In the genomic region with DNA sequence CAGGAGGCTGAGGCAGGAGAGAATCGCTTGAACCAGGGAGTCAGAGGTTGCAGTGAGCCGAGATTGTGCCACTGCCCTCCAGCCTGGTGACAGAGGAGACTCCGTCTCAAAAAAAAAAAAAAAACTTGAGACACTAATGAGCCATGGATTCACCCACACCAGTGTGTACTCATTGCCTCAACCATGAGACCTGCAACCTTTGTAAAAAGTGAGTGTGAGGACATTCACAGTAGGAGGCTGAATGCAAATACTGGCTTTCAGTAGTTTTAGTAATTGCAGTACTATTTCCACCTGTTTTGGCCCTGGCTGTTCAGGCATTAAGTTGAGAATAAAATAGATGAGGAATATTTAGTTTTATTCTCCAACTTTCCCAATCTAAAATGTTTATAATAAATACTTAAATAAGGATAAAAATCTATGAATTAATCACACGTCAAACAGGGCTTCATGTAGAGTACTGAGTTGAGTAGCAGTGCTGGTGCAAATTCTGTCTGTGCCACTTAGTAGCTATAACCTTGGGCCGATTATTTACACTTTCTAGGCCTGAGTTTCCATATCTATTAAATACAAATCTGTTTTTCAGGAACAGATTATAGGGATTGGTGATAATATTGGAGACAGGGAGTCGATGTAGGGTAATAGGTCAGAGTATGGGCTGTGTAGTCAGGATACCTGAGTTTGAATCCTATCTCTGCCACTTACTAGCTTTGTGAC, we compare ENCODE assay signal across 27 cellular contexts.
DNase-seq lines count a peak whose midpoint lies in the region; ATAC-seq, FAIRE-seq and TF ChIP-seq lines count a peak whose summit lies in the region.
"Had no signal": no experiment of that assay in that cellular context is flagged by ENCODE, and none has a peak within 500 bp of the region (broad histone marks: within the 10 kb centered on the region; RNA-seq: fewer than 3 reads in every experiment).

No MANE protein-coding gene starts in this region.

- H3K27ac Mint-ChIP-seq in progenitor cell of endocrine pancreas, result peak overlapping the region; percentile 75
- H3K27ac Mint-ChIP-seq: activated CD8-positive, alpha-beta memory T cell treated with anti-CD3 and anti-CD28 coated beads, Interleukin-2, amount 10 ng/mL, durations not matched to agents 7 days and 5 days; neural progenitor cell had no signal

- H3K9me3 Mint-ChIP-seq in progenitor cell of endocrine pancreas (ENCODE audit: low read depth), result no peaks in the 10 kb centered on the region
- H3K9me3 Mint-ChIP-seq: neural progenitor cell had no signal

- no peak overlapping the region for H2AFZ ChIP-seq in GM12878 (ENCODE audit: control insufficient read depth, low read depth, low read length)
- H2AFZ ChIP-seq: neural progenitor cell had no signal

- H4K20me1 ChIP-seq in GM12878 (ENCODE audit: control insufficient read depth, insufficient read depth), result no peaks in the 10 kb centered on the region

- peaks cover 63% of the 10 kb centered on the region for H3K4me1 Mint-ChIP-seq in progenitor cell of endocrine pancreas (ENCODE audit: low read depth)
- H3K4me1 Mint-ChIP-seq: activated CD8-positive, alpha-beta memory T cell treated with anti-CD3 and anti-CD28 coated beads, Interleukin-2, amount 10 ng/mL, durations not matched to agents 7 days and 5 days had no signal

- no peak overlapping the region for H3K9ac ChIP-seq in GM12878 (ENCODE audit: control insufficient read depth, insufficient read depth, low read length)
- H3K9ac ChIP-seq: neural progenitor cell had no signal

- H3K27me3 Mint-ChIP-seq in progenitor cell of endocrine pancreas, result no peaks in the 10 kb centered on the region
- H3K27me3 Mint-ChIP-seq: activated CD8-positive, alpha-beta memory T cell treated with anti-CD3 and anti-CD28 coated beads, Interleukin-2, amount 10 ng/mL, durations not matched to agents 7 days and 5 days had no signal

- no peak for DNase-seq in GM12892 (ENCODE audit: insufficient read length)
- no peak for DNase-seq in GM12878 (ENCODE audit: low read depth, low spot score)
- no peak for DNase-seq in progenitor cell of endocrine pancreas (ENCODE audit: low spot score, unreplicated experiment)
- no peak for DNase-seq in NCI-H748 (lab: John Stamatoyannopoulos, UW; ENCODE audit: unreplicated experiment)
- DNase-seq in inferior parietal cortex (ENCODE audit: extremely low spot score), result no peak
- DNase-seq: activated CD4-positive, alpha-beta T cell treated with anti-CD3 and anti-CD28 coated beads, Interleukin-2, amount 50 U/mL, for 1 hour; activated CD8-positive, alpha-beta memory T cell treated with anti-CD3 and anti-CD28 coated beads, Interleukin-2, amount 10 ng/mL, durations not matched to agents 7 days and 5 days; activated naive CD4-positive, alpha-beta T cell treated with anti-CD3 and anti-CD28 coated beads, Interleukin-2, amount 50 U/mL, for 16 hours; anterior cingulate cortex; C1 segment of cervical spinal cord; Calu3; central memory CD4-positive, alpha-beta T cell; dermis blood vessel endothelial cell; HCEC 1CT; KBM-7; kidney glomerular epithelial cell; MM.1S; NCI-H1417 treated with DMSO at 0.1 percent for 48 hours; NCI-H2107; stimulated activated CD4-positive, alpha-beta T cell treated with anti-CD3 and anti-CD28 coated beads, Interleukin-2, amount 100 ng/mL, for 24 hours had no signal

- no peak for TF ChIP-seq RAD21 in GM12878 (IDR thresholded peaks at IDR 0.05; ENCODE audit: insufficient read depth, low read depth, low read length)

- peaks cover 12% of the 10 kb centered on the region for H3K4me1 ChIP-seq in GM12878 (ENCODE audit: control insufficient read depth, insufficient read depth, low read length)
- H3K4me1 ChIP-seq: prostate gland had no signal

- no peaks in the 10 kb centered on the region; a peak in 2 of 4 replicates for H3K36me3 ChIP-seq in GM12878 (ENCODE audit: control insufficient read depth in 2 of 2, insufficient read depth in 2 of 2, low read length in 1 of 2)
- H3K36me3 ChIP-seq: neural progenitor cell, prostate gland had no signal

- in situ Hi-C loops in GM12878 (cut with MboI), result no loop called here

- WGBS in GM12878 (ENCODE audit: insufficient coverage, insufficient replicate concordance, low lambda C conversion rate, missing lambda C conversion rate), result 89% methylated on average over 5 of the region's 6 CpGs

- BruUV-seq in GM12878 (replicated peaks; lab: Mats Ljungman, UMichigan), result no TSS peak

- TF ChIP-seq CTCF in GM12878 (IDR thresholded peaks at IDR 0.05 in 2 of 3, conservative IDR thresholded peaks at IDR 0.05 in 1 of 3; ENCODE audit: control insufficient read depth in 2 of 3, extremely low read depth in 1 of 3, insufficient read depth in 1 of 3, low read depth in 3 of 3, low read length in 3 of 3) (no peak), progenitor cell of endocrine pancreas (IDR thresholded peaks at IDR 0.05; ENCODE audit: unreplicated experiment) (no peak)

- CTCF ChIA-PET in GM12878 (lab: Yijun Ruan, JAX), result interaction anchor here (0.7 to 6.8 kb wide), 5 partner anchors 70 to 148 kb away, joined by 3 to 50 read pairs (median 3); no protein-coding TSS in a partner anchor

- intact Hi-C loops in GM12878 (cut with micrococcal nuclease; ENCODE audit: unreplicated experiment), result no loop called here

- TF ChIP-seq EP300 in GM12878 (IDR thresholded peaks at IDR 0.05; ENCODE audit: borderline replicate concordance in 1 of 2, control insufficient read depth in 1 of 2, low read depth in 2 of 2, low read length in 2 of 2), result no peak

- POLR2A ChIA-PET in GM12878 (lab: Charles Lee), result no interaction called here

- no peak overlapping the region for H3K4me3 Mint-ChIP-seq in progenitor cell of endocrine pancreas (ENCODE audit: low read depth)
- H3K4me3 Mint-ChIP-seq: activated CD8-positive, alpha-beta memory T cell treated with anti-CD3 and anti-CD28 coated beads, Interleukin-2, amount 10 ng/mL, durations not matched to agents 7 days and 5 days; neural progenitor cell had no signal

- ATAC-seq in HG02885 (IDR thresholded peaks at IDR 0.05; ENCODE audit: poor library complexity, unreplicated experiment) (peak; percentile 39), GM12878 (peak; percentile 11; the same call in 1 of the 3 replicates), HG03565 (IDR thresholded peaks at IDR 0.05; ENCODE audit: unreplicated experiment) (no peak)
- ATAC-seq: activated CD8-positive, alpha-beta memory T cell treated with anti-CD3 and anti-CD28 coated beads, Interleukin-2, amount 10 ng/mL, durations not matched to agents 7 days and 5 days had no signal

- RAD21 ChIA-PET in GM12878 (lab: Charles Lee; ENCODE audit: unreplicated experiment), result interaction anchor here (0.7 to 2.9 kb wide), 4 partner anchors 31 to 179 kb away, joined by 3 to 15 read pairs (median 9); no protein-coding TSS in a partner anchor

- SMC1A ChIA-PET in GM12878 (lab: Charles Lee; ENCODE audit: uncharacterized antibody, unreplicated experiment), result interaction anchor here (0.6 to 6.7 kb wide), 11 partner anchors 9 to 89 kb away, joined by 3 to 69 read pairs (median 6); partner anchors contain the start of gene PPP2R1B

- no peak overlapping the region for H3K4me2 ChIP-seq in GM12878 (ENCODE audit: control insufficient read depth, insufficient read depth)
- H3K4me2 ChIP-seq: neural progenitor cell, smooth muscle cell had no signal

- peaks cover 15% of the 10 kb centered on the region for H3K36me3 Mint-ChIP-seq in progenitor cell of endocrine pancreas (ENCODE audit: insufficient read depth)

- no peak for TF ChIP-seq POLR2A in GM12892 (IDR thresholded peaks at IDR 0.05; ENCODE audit: low read depth, low read length)
- TF ChIP-seq POLR2A in GM12878 (IDR thresholded peaks at IDR 0.05; ENCODE audit: low read depth, low read length), result no peak

- no peak overlapping the region for H3K4me3 ChIP-seq in GM12878
- H3K4me3 ChIP-seq: neural progenitor cell, prostate gland, smooth muscle cell, suprapubic skin had no signal

- H3K9me3 ChIP-seq in GM12878 (replicated peaks; ENCODE audit: control insufficient read depth, insufficient read depth, low read length), result no peaks in the 10 kb centered on the region
- H3K9me3 ChIP-seq: prostate gland, suprapubic skin had no signal

- peak; percentile 56 for FAIRE-seq in GM12892 (lab: Jason Lieb, UNC)
- no peak for FAIRE-seq in GM12878 (lab: Jason Lieb, UNC)
- FAIRE-seq: GM12891 had no signal

- H3K27me3 ChIP-seq in GM12878 (replicated peaks in 1 of 2; ENCODE audit: control insufficient read depth in 2 of 2, insufficient read depth in 2 of 2, low read length in 1 of 2), result no peaks in the 10 kb centered on the region
- H3K27me3 ChIP-seq: neural progenitor cell, suprapubic skin had no signal

- H3K79me2 ChIP-seq in GM12878 (ENCODE audit: control insufficient read depth, insufficient read depth, low read length), result no peaks in the 10 kb centered on the region

- no peak overlapping the region; the same call in 1 of the 2 replicates for H3K27ac ChIP-seq in GM12878 (ENCODE audit: control insufficient read depth, insufficient read depth)
- H3K27ac ChIP-seq: neural progenitor cell, prostate gland had no signal

TF ChIP-seq in GM12878, 131 proteins besides CTCF, POLR2A, EP300 and RAD21 (continues in another document):
- TF ChIP-seq KAT2A (conservative IDR thresholded peaks at IDR 0.05; ENCODE audit: control insufficient read depth, low read depth, low read length) (no peak), ZBTB33 (IDR thresholded peaks at IDR 0.05) (no peak), RB1 (IDR thresholded peaks at IDR 0.05; ENCODE audit: borderline replicate concordance) (no peak), YBX1 (IDR thresholded peaks at IDR 0.05) (no peak)
